ENCODE assay signal across 15 cellular contexts in genomic region chr10:110358278-110358677, GRCh38. TPM values are rescaled to one million over a fixed set of nuclear protein-coding genes. Genes with fewer than 3 reads are reported as not detected.
DNase-seq lines count a peak whose midpoint lies in the region; ATAC-seq and TF ChIP-seq lines count a peak whose summit lies in the region.
"Had no signal": no experiment of that assay in that cellular context is flagged by ENCODE, and none has a peak within 500 bp of the region (broad histone marks: within the 10 kb centered on the region; RNA-seq: fewer than 3 reads in every experiment).

No MANE protein-coding gene starts in this region.

- no peaks in the 10 kb centered on the region for H3K36me3 ChIP-seq in OCI-LY1 (ENCODE audit: insufficient read depth, low read length)
- no peaks in the 10 kb centered on the region for H3K36me3 ChIP-seq in trophoblast cell (ENCODE audit: control insufficient read depth in 1 of 2, insufficient read depth in 2 of 2, low read length in 2 of 2)
- H3K36me3 ChIP-seq: SJSA1, thoracic aorta had no signal

- H3K4me1 Mint-ChIP-seq in activated T-cell treated with anti-CD3 and anti-CD28 coated beads, Interleukin-2, amount 50 U/mL, for 4 hours (ENCODE audit: low read depth), result peaks cover 80% of the 10 kb centered on the region
- peaks cover 50% of the 10 kb centered on the region for H3K4me1 Mint-ChIP-seq in activated naive CD8-positive, alpha-beta T cell treated with anti-CD3 and anti-CD28 coated beads for 36 hours

- TF ChIP-seq CTCF in OCI-LY1 (IDR thresholded peaks at IDR 0.05; ENCODE audit: low read length), result no peak

- peak overlapping the region; percentile 31 for H3K27ac Mint-ChIP-seq in activated naive CD8-positive, alpha-beta T cell treated with anti-CD3 and anti-CD28 coated beads for 36 hours

- H3K27ac ChIP-seq in OCI-LY1 (ENCODE audit: low read depth, low read length, poor library complexity, severe bottlenecking), result peak overlapping the region; percentile 100
- no peak overlapping the region for H3K27ac ChIP-seq in trophoblast cell (ENCODE audit: low read depth, low read length)
- H3K27ac ChIP-seq: thoracic aorta had no signal

- H3K4me3 Mint-ChIP-seq in activated T-cell treated with anti-CD3 and anti-CD28 coated beads, Interleukin-2, amount 50 U/mL, for 4 hours, result peak overlapping the region; percentile 43
- H3K4me3 Mint-ChIP-seq in activated naive CD8-positive, alpha-beta T cell treated with anti-CD3 and anti-CD28 coated beads for 36 hours, result no peak overlapping the region

- H3K4me1 ChIP-seq in OCI-LY1 (ENCODE audit: insufficient read depth, low read length, severe bottlenecking) (peaks cover 77% of the 10 kb centered on the region), trophoblast cell (ENCODE audit: control insufficient read depth in 1 of 2, insufficient read depth in 2 of 2, low read length in 2 of 2) (peaks cover 16 to 26% of the 10 kb centered on the region in 2 experiments)

- no peaks in the 10 kb centered on the region for H3K36me3 Mint-ChIP-seq in activated T-cell treated with anti-CD3 and anti-CD28 coated beads, Interleukin-2, amount 50 U/mL, for 4 hours (ENCODE audit: insufficient read depth)
- no peaks in the 10 kb centered on the region for H3K36me3 Mint-ChIP-seq in activated naive CD8-positive, alpha-beta T cell treated with anti-CD3 and anti-CD28 coated beads for 36 hours

- H2BK5ac ChIP-seq in trophoblast cell (ENCODE audit: low read depth, low read length, poor library complexity), result no peak overlapping the region

- no peak for ATAC-seq in activated T-cell treated with anti-CD3 and anti-CD28 coated beads, Interleukin-2, amount 50 U/mL, for 4 hours
- no peak for ATAC-seq in HG02642 (IDR thresholded peaks at IDR 0.05; ENCODE audit: poor library complexity, unreplicated experiment)

- no peak for DNase-seq in activated T-cell treated with anti-CD3 and anti-CD28 coated beads, Interleukin-2, amount 50 U/mL, for 4 hours
- DNase-seq in activated T-cell treated with anti-CD3 and anti-CD28 coated beads for 4 hours (no peak), trophoblast cell (no peak), NCI-H2196 treated with DMSO at 0.1 percent for 48 hours (lab: John Stamatoyannopoulos, UW; ENCODE audit: unreplicated experiment) (no peak), SHP77 (lab: John Stamatoyannopoulos, UW) (no peak)
- no peak for DNase-seq in activated naive CD8-positive, alpha-beta T cell treated with anti-CD3 and anti-CD28 coated beads for 36 hours
- DNase-seq: DMS153; effector CD8-positive, alpha-beta T cell; HCEC 1CT; NCI-H2081 treated with DMSO at 0.1 percent for 48 hours; stimulated activated CD4-positive, alpha-beta T cell treated with anti-CD3 and anti-CD28 coated beads, Interleukin-12 subunit alpha, Interleukin-12 subunit beta, amount 100 ng/mL, for 4 hours had no signal

- H3K27me3 ChIP-seq in OCI-LY1 (ENCODE audit: insufficient read depth, low read length) (no peaks in the 10 kb centered on the region), trophoblast cell (ENCODE audit: insufficient read depth, low read length) (no peaks in the 10 kb centered on the region)
- H3K27me3 ChIP-seq: SJSA1 had no signal

- H2BK120ac ChIP-seq in trophoblast cell (ENCODE audit: insufficient read depth, low read length, poor library complexity), result no peak overlapping the region

- peak overlapping the region; percentile 47 for H3K4me3 ChIP-seq in OCI-LY1 (ENCODE audit: low read depth, low read length, poor library complexity, severe bottlenecking)
- H3K4me3 ChIP-seq in trophoblast cell (ENCODE audit: low read depth, low read length), result no peak overlapping the region
- H3K4me3 ChIP-seq: SJSA1, thoracic aorta had no signal

- no peak overlapping the region for H2AK5ac ChIP-seq in trophoblast cell (ENCODE audit: low read length)

- H3K79me1 ChIP-seq in trophoblast cell (ENCODE audit: low read length), result no peaks in the 10 kb centered on the region

- H3K4ac ChIP-seq in trophoblast cell (ENCODE audit: low read depth, low read length), result no peak overlapping the region

- H3K9me3 ChIP-seq in OCI-LY1 (ENCODE audit: low read length), result no peaks in the 10 kb centered on the region
- H3K9me3 ChIP-seq in trophoblast cell (ENCODE audit: insufficient read depth, low read depth, low read length), result no peaks in the 10 kb centered on the region
- H3K9me3 ChIP-seq: SJSA1, thoracic aorta had no signal

- no peaks in the 10 kb centered on the region for H3K9me3 Mint-ChIP-seq in activated T-cell treated with anti-CD3 and anti-CD28 coated beads, Interleukin-2, amount 50 U/mL, for 4 hours
- no peaks in the 10 kb centered on the region for H3K9me3 Mint-ChIP-seq in activated naive CD8-positive, alpha-beta T cell treated with anti-CD3 and anti-CD28 coated beads for 36 hours

- H3K9me2 ChIP-seq in OCI-LY1 (ENCODE audit: low read depth, low read length), result no peaks in the 10 kb centered on the region

- peaks cover 7% of the 10 kb centered on the region; the same call in 1 of the 2 replicates for H3F3A ChIP-seq in OCI-LY1 (ENCODE audit: insufficient read depth, low read length)

- peak overlapping the region; percentile 9 for H2BK12ac ChIP-seq in trophoblast cell (ENCODE audit: low read length)

- H2AFZ ChIP-seq in OCI-LY1 (ENCODE audit: low read length), result no peak overlapping the region
- H2AFZ ChIP-seq in trophoblast cell (ENCODE audit: insufficient read depth, low read length, poor library complexity), result no peak overlapping the region

- no peaks in the 10 kb centered on the region for H3K27me3 Mint-ChIP-seq in activated T-cell treated with anti-CD3 and anti-CD28 coated beads, Interleukin-2, amount 50 U/mL, for 4 hours (ENCODE audit: low read depth)
- H3K27me3 Mint-ChIP-seq in activated naive CD8-positive, alpha-beta T cell treated with anti-CD3 and anti-CD28 coated beads for 36 hours, result peaks cover 8% of the 10 kb centered on the region

- H3K14ac ChIP-seq in trophoblast cell (ENCODE audit: low read length), result no peak overlapping the region

- H3K23ac ChIP-seq in trophoblast cell (ENCODE audit: low read length), result no peak overlapping the region

- H3K18ac ChIP-seq in trophoblast cell (ENCODE audit: low read length), result no peak overlapping the region

- H3K9ac ChIP-seq in OCI-LY1 (ENCODE audit: low read length) (peak overlapping the region; percentile 84), trophoblast cell (ENCODE audit: low read length) (no peak overlapping the region)

- H4K20me1 ChIP-seq in OCI-LY1 (ENCODE audit: insufficient read depth, low read length), result no peaks in the 10 kb centered on the region

- no peak overlapping the region for H4K8ac ChIP-seq in trophoblast cell (ENCODE audit: low read depth, low read length)

- no peak overlapping the region for H4K12ac ChIP-seq in trophoblast cell (ENCODE audit: low read depth, low read length)

- H3K4me2 ChIP-seq in OCI-LY1 (ENCODE audit: low read length) (peak overlapping the region; percentile 80), trophoblast cell (ENCODE audit: low read length) (no peak overlapping the region)

- no peak overlapping the region for H4K91ac ChIP-seq in trophoblast cell (ENCODE audit: low read depth, low read length)

- H3K79me2 ChIP-seq in OCI-LY1 (ENCODE audit: insufficient read depth, low read length) (no peaks in the 10 kb centered on the region), trophoblast cell (ENCODE audit: control insufficient read depth, insufficient read depth, low read length, poor library complexity) (no peaks in the 10 kb centered on the region)

- no CpG with 5 or more reads among the region's 1 CpG for WGBS in trophoblast cell (ENCODE audit: extremely low coverage, insufficient coverage, insufficient read length)

RNA-seq across cellular contexts. Expression of gene SMNDC1, which starts 53.6 kb away (rescaled TPM):
- total RNA-seq in activated T-cell treated with anti-CD3 and anti-CD28 coated beads, Interleukin-2, amount 50 U/mL, for 4 hours, result 10 to 100 TPM; 54.7 to 56.6 (median 55.4) TPM
- total RNA-seq in activated naive CD8-positive, alpha-beta T cell treated with anti-CD3 and anti-CD28 coated beads for 36 hours, result 10 to 100 TPM; 55.1 to 56.9 TPM
- polyA plus RNA-seq in trophoblast cell (2013), result 35.4 and 36.5 TPM in 2 replicates
